ENCODE assay signal across 26 cellular contexts in the genomic region with DNA sequence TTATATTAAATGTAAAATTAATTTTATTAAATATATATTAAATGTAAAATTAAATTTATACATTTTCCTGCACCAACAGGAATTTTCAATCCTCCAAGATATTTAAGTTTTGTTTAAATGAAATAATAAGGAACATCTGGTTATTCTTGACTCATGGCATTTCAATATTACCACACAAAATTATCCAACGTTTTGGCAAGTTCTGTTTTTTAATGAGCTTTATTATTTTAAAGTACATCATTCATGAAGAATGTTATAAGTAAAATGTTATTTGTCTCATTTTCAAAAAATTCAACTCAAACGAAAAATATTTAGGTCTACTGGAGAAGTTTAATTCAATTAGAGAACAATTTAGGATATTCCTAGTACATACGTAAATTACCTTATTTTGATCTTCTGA.
"Had no signal": no experiment of that assay in that cellular context is flagged by ENCODE, and none has a peak within 500 bp of the region (broad histone marks: within the 10 kb centered on the region; RNA-seq: fewer than 3 reads in every experiment).

No MANE protein-coding gene starts in this region.

- H3K4me3 Mint-ChIP-seq: activated CD4-positive, alpha-beta memory T cell treated with anti-CD3 and anti-CD28 coated beads, Interleukin-2, amount 10 ng/mL, durations not matched to agents 7 days and 5 days; activated naive CD4-positive, alpha-beta T cell treated with anti-CD3 and anti-CD28 coated beads for 36 hours; activated naive CD8-positive, alpha-beta T cell treated with anti-CD3 and anti-CD28 coated beads, Interleukin-2, amount 10 ng/mL, durations not matched to agents 7 days and 5 days; activated T-cell treated with anti-CD3 and anti-CD28 coated beads, Interleukin-2, amount 50 U/mL, for 72 hours; naive B cell; stimulated activated memory B cell treated with anti-CD40 and anti-IgM and Interleukin-4, amounts not matched to agents 10 μg/mL and 1 μg/mL and 100 μg/mL, for 72 hours; T-helper 17 cell had no signal

- H3K36me3 ChIP-seq: heart right ventricle, left lung, vagina had no signal

- H3K27ac Mint-ChIP-seq: activated CD4-positive, alpha-beta memory T cell treated with anti-CD3 and anti-CD28 coated beads, Interleukin-2, amount 10 ng/mL, durations not matched to agents 7 days and 5 days; activated naive CD4-positive, alpha-beta T cell treated with anti-CD3 and anti-CD28 coated beads for 36 hours; activated naive CD8-positive, alpha-beta T cell treated with anti-CD3 and anti-CD28 coated beads, Interleukin-2, amount 10 ng/mL, durations not matched to agents 7 days and 5 days; activated T-cell treated with anti-CD3 and anti-CD28 coated beads, Interleukin-2, amount 50 U/mL, for 72 hours; naive B cell; stimulated activated memory B cell treated with anti-CD40 and anti-IgM and Interleukin-4, amounts not matched to agents 10 μg/mL and 1 μg/mL and 100 μg/mL, for 72 hours; T-helper 17 cell had no signal

- H3K9me3 Mint-ChIP-seq: activated CD4-positive, alpha-beta memory T cell treated with anti-CD3 and anti-CD28 coated beads, Interleukin-2, amount 10 ng/mL, durations not matched to agents 7 days and 5 days; activated naive CD8-positive, alpha-beta T cell treated with anti-CD3 and anti-CD28 coated beads, Interleukin-2, amount 10 ng/mL, durations not matched to agents 7 days and 5 days; activated T-cell treated with anti-CD3 and anti-CD28 coated beads, Interleukin-2, amount 50 U/mL, for 72 hours; stimulated activated memory B cell treated with anti-CD40 and anti-IgM and Interleukin-4, amounts not matched to agents 10 μg/mL and 1 μg/mL and 100 μg/mL, for 72 hours had no signal

- ATAC-seq: activated T-cell treated with anti-CD3 and anti-CD28 coated beads, Interleukin-2, amount 50 U/mL, for 72 hours; heart right ventricle; left lung; sciatic nerve; stimulated activated memory B cell treated with anti-CD40 and anti-IgM and Interleukin-4, amounts not matched to agents 10 μg/mL and 1 μg/mL and 100 μg/mL, for 72 hours; T-helper 17 cell had no signal

- H3K4me1 Mint-ChIP-seq: activated CD4-positive, alpha-beta memory T cell treated with anti-CD3 and anti-CD28 coated beads, Interleukin-2, amount 10 ng/mL, durations not matched to agents 7 days and 5 days; activated naive CD8-positive, alpha-beta T cell treated with anti-CD3 and anti-CD28 coated beads, Interleukin-2, amount 10 ng/mL, durations not matched to agents 7 days and 5 days; naive B cell; stimulated activated memory B cell treated with anti-CD40 and anti-IgM and Interleukin-4, amounts not matched to agents 10 μg/mL and 1 μg/mL and 100 μg/mL, for 72 hours; T-helper 17 cell had no signal

- H3K27me3 Mint-ChIP-seq: activated CD4-positive, alpha-beta memory T cell treated with anti-CD3 and anti-CD28 coated beads, Interleukin-2, amount 10 ng/mL, durations not matched to agents 7 days and 5 days; activated naive CD8-positive, alpha-beta T cell treated with anti-CD3 and anti-CD28 coated beads, Interleukin-2, amount 10 ng/mL, durations not matched to agents 7 days and 5 days; naive B cell; stimulated activated memory B cell treated with anti-CD40 and anti-IgM and Interleukin-4, amounts not matched to agents 10 μg/mL and 1 μg/mL and 100 μg/mL, for 72 hours; T-helper 17 cell had no signal

- H3K36me3 Mint-ChIP-seq: activated naive CD8-positive, alpha-beta T cell treated with anti-CD3 and anti-CD28 coated beads, Interleukin-2, amount 10 ng/mL, durations not matched to agents 7 days and 5 days; naive B cell; stimulated activated memory B cell treated with anti-CD40 and anti-IgM and Interleukin-4, amounts not matched to agents 10 μg/mL and 1 μg/mL and 100 μg/mL, for 72 hours had no signal

- H3K9me3 ChIP-seq: heart right ventricle, left lung, testis, vagina had no signal

- H3K27ac ChIP-seq: heart right ventricle, left lung, testis, vagina had no signal

- H3K27me3 ChIP-seq: heart right ventricle, left lung, testis, vagina had no signal

- H3K4me1 ChIP-seq: heart right ventricle, left lung, testis, vagina had no signal

- DNase-seq: activated CD4-positive, alpha-beta memory T cell treated with anti-CD3 and anti-CD28 coated beads, Interleukin-2, amount 10 ng/mL, durations not matched to agents 7 days and 5 days; activated CD4-positive, alpha-beta T cell treated with anti-CD3 and anti-CD28 coated beads for 48 hours; activated CD4-positive, CD25-positive, alpha-beta regulatory T cell; activated effector memory CD4-positive, alpha-beta T cell treated with Interleukin-2 at 50 U/mL for 16 hours; activated naive CD4-positive, alpha-beta T cell treated with anti-CD3 and anti-CD28 coated beads for 36 hours; activated naive CD8-positive, alpha-beta T cell treated with anti-CD3 and anti-CD28 coated beads, Interleukin-2, amount 10 ng/mL, durations not matched to agents 7 days and 5 days; activated T-cell treated with anti-CD3 and anti-CD28 coated beads, Interleukin-2, amount 50 U/mL, for 72 hours; amygdala; cerebellar nuclear complex; cortex of kidney; effector CD4-positive, alpha-beta T cell; erythroblast; heart right ventricle; kidney glomerular epithelial cell; left lung; naive B cell; nucleus accumbens; small intestine; stimulated activated CD4-positive, alpha-beta T cell treated with anti-CD3 and anti-CD28 coated beads, Interleukin-2, amount 100 ng/mL, for 24 hours; T-helper 17 cell; testis; trophoblast cell had no signal

- H3K4me3 ChIP-seq: heart right ventricle, left lung, lung, testis, vagina had no signal
